In the genomic region with DNA sequence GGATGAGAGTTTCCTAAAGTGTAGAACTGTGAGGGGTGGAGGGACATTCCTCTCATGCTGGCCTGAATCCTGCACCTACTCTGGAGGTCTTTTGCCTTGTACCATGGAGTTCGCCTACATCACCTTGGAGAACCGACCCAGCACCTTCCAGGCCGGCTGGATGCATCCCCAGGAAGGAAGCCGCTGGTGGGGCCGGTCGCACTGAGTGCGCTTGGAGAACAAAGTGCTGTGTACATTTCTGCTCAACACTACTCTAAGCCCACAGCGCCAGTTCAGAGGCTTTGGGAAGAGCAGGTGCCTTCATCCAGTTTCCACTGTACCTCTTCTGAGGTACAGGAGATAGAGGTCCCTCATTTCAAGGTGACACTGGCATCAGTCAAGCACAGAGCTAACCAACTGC, we compare ENCODE assay signal across 20 cellular contexts.
"Had no signal": no experiment of that assay in that cellular context is flagged by ENCODE, and none has a peak within 500 bp of the region (broad histone marks: within the 10 kb centered on the region; RNA-seq: fewer than 3 reads in every experiment).

No MANE protein-coding gene starts in this region.

- H3K4me3 ChIP-seq: SJSA1, SK-N-MC had no signal

- H3K9ac ChIP-seq: KMS-11 had no signal

- DNase-seq: Kasumi-1, MM.1S, NCI-H1092 treated with DMSO at 0.1 percent for 48 hours, NCI-H1436, NCI-H187, NCI-H2081 treated with DMSO at 0.1 percent for 48 hours, NCI-H2171, NCI-H226, NCI-H446, NCI-H510A, NCI-H524 treated with DMSO at 0.1 percent for 48 hours, NCI-H69, NCI-H774, Right ventricle myocardium superior, RPMI8226, SIG-M5 had no signal

- H3K4me2 ChIP-seq: KMS-11 had no signal

- H3K4me1 ChIP-seq: SJSA1 had no signal

- H3K27me3 ChIP-seq: SJSA1 had no signal

- H3K36me3 ChIP-seq: SJSA1 had no signal

- H3K9me3 ChIP-seq: SJSA1 had no signal

- H3K27ac ChIP-seq: HL-60, KMS-11, SJSA1, SK-N-MC had no signal
